In the genomic region with DNA sequence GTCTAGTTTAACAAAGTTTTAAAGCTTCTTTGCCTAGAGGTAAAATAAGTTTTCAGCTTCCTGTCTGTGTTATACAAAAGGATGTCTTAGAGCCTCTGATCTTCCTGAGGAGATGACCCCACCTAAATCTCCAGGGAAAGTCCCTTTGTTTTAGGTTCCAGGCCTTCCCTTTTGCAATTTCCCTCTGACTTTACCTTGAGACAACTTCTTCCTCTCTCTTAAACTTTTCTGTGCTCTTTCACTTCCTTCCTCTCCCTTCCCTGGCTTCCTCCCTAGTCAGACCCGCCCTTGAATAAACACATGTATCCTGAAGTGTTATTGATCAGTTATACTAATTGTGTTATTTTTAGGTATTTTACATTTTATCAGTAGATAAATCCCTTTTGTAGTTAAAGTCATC, we compare ENCODE assay signal across 26 cellular contexts.
DNase-seq lines count a peak whose midpoint lies in the region; ATAC-seq, FAIRE-seq and TF ChIP-seq lines count a peak whose summit lies in the region.
"Had no signal": no experiment of that assay in that cellular context is flagged by ENCODE, and none has a peak within 500 bp of the region (broad histone marks: within the 10 kb centered on the region; RNA-seq: fewer than 3 reads in every experiment).

No MANE protein-coding gene starts in this region.

- H3K4me1 Mint-ChIP-seq in activated CD4-positive, alpha-beta T cell treated with anti-CD3 and anti-CD28 coated beads, Interleukin-2, amount 10 ng/mL, durations not matched to agents 7 days and 5 days, result peaks cover 12% of the 10 kb centered on the region
- H3K4me1 Mint-ChIP-seq in naive thymus-derived CD4-positive, alpha-beta T cell, result peaks cover 6 to 43% (median 36%) of the 10 kb centered on the region in 7 donors

- intact Hi-C loops in PC-3 (cut with micrococcal nuclease), result no loop called here
- intact Hi-C loops in naive thymus-derived CD4-positive, alpha-beta T cell (cut with micrococcal nuclease), result loop anchor here in 1 of 2 donors (1.0 kb wide), 1 partner anchor 21 kb away; no protein-coding TSS in a partner anchor

- no peak overlapping the region for H3K27ac ChIP-seq in BLaER1 treated with 17β-estradiol and CSF1 and Interleukin-3, amounts not matched to agents 10 nM and 100 nM
- H3K27ac ChIP-seq in PC-3 (ENCODE audit: low read length), result no peak overlapping the region
- H3K27ac ChIP-seq in naive thymus-derived CD4-positive, alpha-beta T cell (ENCODE audit: low read depth, low read length), result no peak overlapping the region
- H3K27ac ChIP-seq: A549, HL-60, RWPE1, SK-N-MC had no signal

- H3F3A ChIP-seq in PC-3 (ENCODE audit: low read length, unreplicated experiment), result no peaks in the 10 kb centered on the region

- TF ChIP-seq CTCF in PC-3 (conservative IDR thresholded peaks at IDR 0.05; ENCODE audit: low read depth, low read length), result no peak

- H3K9me3 ChIP-seq in BLaER1 treated with 17β-estradiol and CSF1 and Interleukin-3, amounts not matched to agents 10 nM and 100 nM (replicated peaks in 1 of 11), result 0 out of 22 replicates have a peak, but pooled peaks cover 0 to 6% (median 0%) of the 10 kb centered on the region in 11 experiments
- no peaks in the 10 kb centered on the region for H3K9me3 ChIP-seq in PC-3 (ENCODE audit: low read length)
- no peaks in the 10 kb centered on the region for H3K9me3 ChIP-seq in naive thymus-derived CD4-positive, alpha-beta T cell (ENCODE audit: control insufficient read depth in 2 of 3, low read length in 3 of 3)
- H3K9me3 ChIP-seq: A549, BE2C, Caco-2 had no signal

- POLR2A ChIA-PET in activated CD4-positive, alpha-beta T cell treated with anti-CD3 and anti-CD28 coated beads, Interleukin-2, amount 10 ng/mL, durations not matched to agents 7 days and 5 days (lab: Charles Lee), result no interaction called here
- POLR2A ChIA-PET in PC-3 (lab: Charles Lee; ENCODE audit: unreplicated experiment), result no interaction called here
- POLR2A ChIA-PET in naive thymus-derived CD4-positive, alpha-beta T cell (lab: Charles Lee), result no interaction called here

- no peaks in the 10 kb centered on the region for H3K27me3 ChIP-seq in BLaER1 treated with 17β-estradiol and CSF1 and Interleukin-3, amounts not matched to agents 10 nM and 100 nM
- no peaks in the 10 kb centered on the region for H3K27me3 ChIP-seq in PC-3 (ENCODE audit: low read length)
- H3K27me3 ChIP-seq in naive thymus-derived CD4-positive, alpha-beta T cell (ENCODE audit: control insufficient read depth in 2 of 2, insufficient read depth in 2 of 2, low read length in 2 of 2), result no peaks in the 10 kb centered on the region
- H3K27me3 ChIP-seq: BE2C had no signal

- ATAC-seq in PC-3, result peak; percentile 53; the same call in 1 of the 2 replicates
- no peak for ATAC-seq in naive thymus-derived CD4-positive, alpha-beta T cell
- ATAC-seq: A549 had no signal

- no peaks in the 10 kb centered on the region for H3K36me3 ChIP-seq in BLaER1 treated with 17β-estradiol and CSF1 and Interleukin-3, amounts not matched to agents 10 nM and 100 nM
- H3K36me3 ChIP-seq in PC-3 (ENCODE audit: low read depth, low read length), result no peaks in the 10 kb centered on the region
- no peaks in the 10 kb centered on the region for H3K36me3 ChIP-seq in naive thymus-derived CD4-positive, alpha-beta T cell (ENCODE audit: control insufficient read depth in 2 of 3, insufficient read depth in 3 of 3, low read length in 3 of 3)
- H3K36me3 ChIP-seq: BE2C had no signal

- H3K27me3 Mint-ChIP-seq in activated CD4-positive, alpha-beta T cell treated with anti-CD3 and anti-CD28 coated beads, Interleukin-2, amount 10 ng/mL, durations not matched to agents 7 days and 5 days, result no peaks in the 10 kb centered on the region
- H3K27me3 Mint-ChIP-seq in naive thymus-derived CD4-positive, alpha-beta T cell, result no peaks in the 10 kb centered on the region
- H3K27me3 Mint-ChIP-seq: CD4-positive, alpha-beta T cell had no signal

- peak overlapping the region; percentile 0 for H3K27ac Mint-ChIP-seq in activated CD4-positive, alpha-beta T cell treated with anti-CD3 and anti-CD28 coated beads, Interleukin-2, amount 10 ng/mL, durations not matched to agents 7 days and 5 days
- H3K27ac Mint-ChIP-seq in naive thymus-derived CD4-positive, alpha-beta T cell, result peak overlapping the region in 8 of 9 donors; percentile 1 to 80 (median 24)
- H3K27ac Mint-ChIP-seq: CD4-positive, alpha-beta T cell had no signal

- no peak for FAIRE-seq in HTR-8/SVneo (lab: Jason Lieb, UNC)
- FAIRE-seq: A549, GM12892 had no signal

- BruUV-seq in PC-3 (replicated peaks; lab: Mats Ljungman, UMichigan), result no TSS peak

- no peak overlapping the region for H3K4me3 Mint-ChIP-seq in activated CD4-positive, alpha-beta T cell treated with anti-CD3 and anti-CD28 coated beads, Interleukin-2, amount 10 ng/mL, durations not matched to agents 7 days and 5 days
- peak overlapping the region in 8 of 10 donors; percentile 10 to 69 (median 38) for H3K4me3 Mint-ChIP-seq in naive thymus-derived CD4-positive, alpha-beta T cell
- H3K4me3 Mint-ChIP-seq: CD4-positive, alpha-beta T cell had no signal

- peaks cover 0 to 15% (median 8%) of the 10 kb centered on the region in 10 experiments; a peak in 15 of 20 replicates for H3K4me1 ChIP-seq in BLaER1 treated with 17β-estradiol and CSF1 and Interleukin-3, amounts not matched to agents 10 nM and 100 nM
- peaks cover 5% of the 10 kb centered on the region; the same call in 1 of the 2 replicates for H3K4me1 ChIP-seq in PC-3 (ENCODE audit: insufficient read depth, low read length)
- peaks cover 0 to 13% of the 10 kb centered on the region in 2 donors for H3K4me1 ChIP-seq in naive thymus-derived CD4-positive, alpha-beta T cell (ENCODE audit: control insufficient read depth in 2 of 2, insufficient read depth in 2 of 2, low read length in 2 of 2)
- H3K4me1 ChIP-seq: A549, BE2C had no signal

- H4K20me1 ChIP-seq in BLaER1 treated with 17β-estradiol and CSF1 and Interleukin-3, amounts not matched to agents 10 nM and 100 nM, result no peaks in the 10 kb centered on the region
- H4K20me1 ChIP-seq in PC-3 (ENCODE audit: low read length), result no peaks in the 10 kb centered on the region

- DNase-seq in activated CD4-positive, alpha-beta T cell treated with anti-CD3 and anti-CD28 coated beads, Interleukin-2, amount 10 ng/mL, durations not matched to agents 7 days and 5 days, result no peak
- no peak for DNase-seq in activated CD4-positive, alpha-beta T cell treated with anti-CD3 and anti-CD28 coated beads, Interleukin-2, amount 50 U/mL, for 1 hour
- no peak for DNase-seq in PC-3
- no peak for DNase-seq in naive thymus-derived CD4-positive, alpha-beta T cell
- no peak for DNase-seq in activated T-cell treated with anti-CD3 and anti-CD28 coated beads, Interleukin-2, amount 50 U/mL, for 1 hour
- DNase-seq in HTR-8/SVneo (ENCODE audit: insufficient read length, low spot score), result no peak
- DNase-seq: BE2C; Caco-2; CD4-positive, alpha-beta T cell; DND-41; H7; KBM-7; MM.1S; NCI-H1105; NCI-H146; NCI-H2029 treated with DMSO at 0.1 percent for 48 hours; NCI-H2171; NCI-H446; NCI-H526 treated with DMSO at 0.1 percent for 48 hours; SHP77 treated with DMSO at 0.1 percent for 48 hours had no signal

- no peak overlapping the region for H2AFZ ChIP-seq in PC-3 (ENCODE audit: low read length)

- no peak overlapping the region for H3K9ac ChIP-seq in BLaER1 treated with 17β-estradiol and CSF1 and Interleukin-3, amounts not matched to agents 10 nM and 100 nM
- no peak overlapping the region for H3K9ac ChIP-seq in PC-3 (ENCODE audit: low read length)

- no peaks in the 10 kb centered on the region for H3K79me2 ChIP-seq in PC-3 (ENCODE audit: low read length)

- H3K9me3 Mint-ChIP-seq in activated CD4-positive, alpha-beta T cell treated with anti-CD3 and anti-CD28 coated beads, Interleukin-2, amount 10 ng/mL, durations not matched to agents 7 days and 5 days, result peaks cover 7% of the 10 kb centered on the region
- H3K9me3 Mint-ChIP-seq in naive thymus-derived CD4-positive, alpha-beta T cell, result peaks cover 0 to 5% (median 0%) of the 10 kb centered on the region in 11 donors
- H3K9me3 Mint-ChIP-seq: CD4-positive, alpha-beta T cell had no signal

- no peaks in the 10 kb centered on the region for H3K36me3 Mint-ChIP-seq in activated CD4-positive, alpha-beta T cell treated with anti-CD3 and anti-CD28 coated beads, Interleukin-2, amount 10 ng/mL, durations not matched to agents 7 days and 5 days (ENCODE audit: low read depth)
- peaks cover 0 to 2% (median 0%) of the 10 kb centered on the region in 5 donors for H3K36me3 Mint-ChIP-seq in naive thymus-derived CD4-positive, alpha-beta T cell

- H3K4me2 ChIP-seq in BLaER1 treated with 17β-estradiol and CSF1 and Interleukin-3, amounts not matched to agents 10 nM and 100 nM, result peak overlapping the region in 10 of 11 experiments; percentile 10 to 49 (median 33); a peak in 17 of 22 replicates
- no peak overlapping the region for H3K4me2 ChIP-seq in PC-3 (ENCODE audit: low read length)
- H3K4me2 ChIP-seq: A549 had no signal

- no peaks in the 10 kb centered on the region for H3K9me2 ChIP-seq in PC-3 (replicated peaks; ENCODE audit: low read length)

- CTCF ChIA-PET in activated CD4-positive, alpha-beta T cell treated with anti-CD3 and anti-CD28 coated beads, Interleukin-2, amount 10 ng/mL, durations not matched to agents 7 days and 5 days (lab: Charles Lee), result interaction anchor here (0.7 kb wide), 1 partner anchor 15 kb away, joined by 3 read pairs; no protein-coding TSS in a partner anchor
- CTCF ChIA-PET in PC-3 (lab: Charles Lee), result no interaction called here
- CTCF ChIA-PET in naive thymus-derived CD4-positive, alpha-beta T cell (lab: Charles Lee), result no interaction called here

- H3K4me3 ChIP-seq in BLaER1 treated with 17β-estradiol and CSF1 and Interleukin-3, amounts not matched to agents 10 nM and 100 nM, result no peak overlapping the region
- H3K4me3 ChIP-seq in PC-3 (ENCODE audit: low read length), result no peak overlapping the region
- H3K4me3 ChIP-seq in naive thymus-derived CD4-positive, alpha-beta T cell (ENCODE audit: low read length), result no peak overlapping the region
- H3K4me3 ChIP-seq: A549, SK-N-MC had no signal
